ENCODE assay signal across 8 cellular contexts in genomic region chr18:31977270-31977872, GRCh38.
DNase-seq lines count a peak whose midpoint lies in the region; ATAC-seq and TF ChIP-seq lines count a peak whose summit lies in the region.

No MANE protein-coding gene starts in this region.

- H3K4me3 ChIP-seq in parathyroid adenoma (ENCODE audit: low read depth, low read length): no peak overlapping the region

- H3K4me2 ChIP-seq in parathyroid adenoma (ENCODE audit: low read length): no peak overlapping the region

- no peak overlapping the region for H3K27ac ChIP-seq in parathyroid adenoma

- no peaks in the 10 kb centered on the region for H3K36me3 ChIP-seq in parathyroid adenoma (ENCODE audit: control insufficient read depth, insufficient read depth, low read length)

- no peaks in the 10 kb centered on the region for H3K9me3 ChIP-seq in parathyroid adenoma (ENCODE audit: control insufficient read depth, low read length)

- TF ChIP-seq CTCF in parathyroid adenoma (IDR thresholded peaks at IDR 0.05): peak; percentile 88

- no peaks in the 10 kb centered on the region for H3K79me2 ChIP-seq in parathyroid adenoma

- ATAC-seq in HG02610 (IDR thresholded peaks at IDR 0.05; ENCODE audit: unreplicated experiment) (no peak), GM18519 (IDR thresholded peaks at IDR 0.05; ENCODE audit: low FRiP score, unreplicated experiment) (no peak)

- peak; percentile 64 for DNase-seq in activated effector memory CD4-positive, alpha-beta T cell treated with anti-CD3 and anti-CD28 coated beads, Interleukin-2, amount 50 U/mL, for 16 hours
- DNase-seq in activated effector memory CD4-positive, alpha-beta T cell treated with Interleukin-2 at 50 U/mL for 16 hours: no peak
- DNase-seq in NCI-H1092 treated with DMSO at 0.1 percent for 48 hours (lab: John Stamatoyannopoulos, UW): peak; percentile 32
- DNase-seq in activated CD4-positive, alpha-beta T cell treated with anti-CD3 and anti-CD28 coated beads for 48 hours: peak; percentile 30
- peak; percentile 68 for DNase-seq in globus pallidus (ENCODE audit: low spot score)

- no peaks in the 10 kb centered on the region for H3K27me3 ChIP-seq in parathyroid adenoma (ENCODE audit: control insufficient read depth, insufficient read depth, low read length)

- H3K4me1 ChIP-seq in parathyroid adenoma: no peaks in the 10 kb centered on the region

- no peak overlapping the region for H3K9ac ChIP-seq in parathyroid adenoma

- peak overlapping the region; percentile 60 for H2AFZ ChIP-seq in parathyroid adenoma
